30 cellular contexts compared by ENCODE assay signal in the genomic region with DNA sequence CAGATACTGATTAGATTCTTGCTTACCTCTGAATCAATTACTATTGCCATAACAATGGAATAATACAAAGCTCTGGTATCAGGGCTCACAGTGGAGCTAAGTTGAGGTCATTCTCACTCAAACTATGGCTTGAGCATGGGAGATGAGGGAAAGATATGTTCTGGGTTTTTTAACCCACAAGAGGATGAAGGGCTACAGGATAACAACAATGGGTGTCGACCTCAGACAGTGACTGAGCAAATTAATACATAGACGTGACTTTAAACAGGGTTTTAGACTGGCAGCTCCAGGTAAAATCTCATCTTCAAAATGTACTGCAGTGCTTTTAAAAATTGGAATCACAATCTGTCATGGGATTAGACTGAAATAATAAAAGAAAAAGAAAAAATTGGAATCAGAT. TPM values are rescaled to one million over a fixed set of nuclear protein-coding genes. Genes with fewer than 3 reads are reported as not detected.
DNase-seq lines count a peak whose midpoint lies in the region; ATAC-seq, FAIRE-seq and TF ChIP-seq lines count a peak whose summit lies in the region.
"Had no signal": no experiment of that assay in that cellular context is flagged by ENCODE, and none has a peak within 500 bp of the region (broad histone marks: within the 10 kb centered on the region; RNA-seq: fewer than 3 reads in every experiment).

No MANE protein-coding gene starts in this region.

- H3K56ac ChIP-seq in H9 (ENCODE audit: insufficient read length, low read depth, low read length): no peak overlapping the region

- CTCF ChIA-PET in K562 (lab: Yijun Ruan, JAX; ENCODE audit: low intra/inter-chr PET ratio): no interaction called here

- peaks cover 3% of the 10 kb centered on the region; the same call in 1 of the 2 replicates for H3K27me3 Mint-ChIP-seq in H9 (ENCODE audit: low read depth)
- H3K27me3 Mint-ChIP-seq in nephron progenitor cell (ENCODE audit: low read depth, poor library complexity): peaks cover 6% of the 10 kb centered on the region
- peaks cover 0 to 6% (median 6%) of the 10 kb centered on the region in 3 donors for H3K27me3 Mint-ChIP-seq in immature natural killer cell (ENCODE audit: low read depth in 3 of 3)

- H2BK5ac ChIP-seq in H9 (ENCODE audit: insufficient read length, low read length): no peak overlapping the region

- no peak overlapping the region for H3K23ac ChIP-seq in H9 (ENCODE audit: insufficient read length, low read depth, low read length)

- no peak overlapping the region for H3K4me2 ChIP-seq in H9 (ENCODE audit: insufficient read depth, insufficient read length, low read length)
- H3K4me2 ChIP-seq in K562 (ENCODE audit: insufficient read depth, low read length): no peak overlapping the region; the same call in 1 of the 2 replicates
- H3K4me2 ChIP-seq: BLaER1 had no signal

- no peak for FAIRE-seq in K562 (lab: Jason Lieb, UNC)
- FAIRE-seq: A204.1, GM12878, GM12892, GM18507, GM19239 had no signal

- H3K27ac ChIP-seq in H9 (ENCODE audit: insufficient read length, low read depth, low read length) (no peak overlapping the region), K562 (ENCODE audit: extremely low read depth, low read depth, low read length) (peak overlapping the region; percentile 34; the same call in 2 of the 3 replicates)
- H3K27ac ChIP-seq: BLaER1 had no signal

- no peak overlapping the region for H3K4me3 ChIP-seq in K562
- H3K4me3 ChIP-seq: BLaER1, GM12878 had no signal

- no peak for TF ChIP-seq EP300 in K562 (IDR thresholded peaks at IDR 0.05; ENCODE audit: low read length)

- TF ChIP-seq POLR2A in K562 (conservative IDR thresholded peaks at IDR 0.05) (no peak), erythroblast (IDR thresholded peaks at IDR 0.05; ENCODE audit: low read length) (no peak)

- H3K36me3 ChIP-seq in K562 (ENCODE audit: control insufficient read depth, insufficient read depth, low read length): no peaks in the 10 kb centered on the region
- H3K36me3 ChIP-seq: BE2C, BLaER1 had no signal

- no TSS peak for BruUV-seq in K562 (replicated peaks; lab: Mats Ljungman, UMichigan)

- H3K9me1 ChIP-seq in K562 (ENCODE audit: control insufficient read depth, insufficient read depth, low read length): no peaks in the 10 kb centered on the region

- H2BK12ac ChIP-seq in H9 (ENCODE audit: insufficient read length, low read depth, low read length): no peak overlapping the region

- H4K5ac ChIP-seq in H9 (ENCODE audit: insufficient read length, low read depth, low read length): no peak overlapping the region

- H4K8ac ChIP-seq in H9 (replicated peaks; ENCODE audit: insufficient read length, low read depth, low read length): no peak overlapping the region

- H3K9me3 ChIP-seq in H9 (ENCODE audit: control insufficient read depth, low read depth, low read length) (no peaks in the 10 kb centered on the region), K562 (replicated peaks; ENCODE audit: control insufficient read depth, insufficient read depth, low read depth, low read length) (no peaks in the 10 kb centered on the region)
- H3K9me3 ChIP-seq: BE2C had no signal

- intact Hi-C loops in K562 (cut with micrococcal nuclease): no loop called here

- H3K36me3 Mint-ChIP-seq in H9 (ENCODE audit: insufficient read depth in 1 of 3, low read depth in 3 of 3) (no peaks in the 10 kb centered on the region), nephron progenitor cell (ENCODE audit: low read depth) (peaks cover 8% of the 10 kb centered on the region), immature natural killer cell (peaks cover 0 to 5% (median 0%) of the 10 kb centered on the region in 3 donors)
- H3K36me3 Mint-ChIP-seq: CD14-positive monocyte; CD4-positive, alpha-beta memory T cell; CD4-positive, CD25-positive, alpha-beta regulatory T cell had no signal

- H3K27me3 ChIP-seq in H9 (ENCODE audit: insufficient read depth, low read length): no peaks in the 10 kb centered on the region
- no peaks in the 10 kb centered on the region for H3K27me3 ChIP-seq in K562 (ENCODE audit: control insufficient read depth in 2 of 2, insufficient read depth in 2 of 2, low read length in 2 of 2)
- H3K27me3 ChIP-seq: BE2C, BLaER1 had no signal

- TF ChIP-seq CTCF in H9 (conservative IDR thresholded peaks at IDR 0.05) (no peak), K562 (IDR thresholded peaks at IDR 0.05 in 2 of 3, conservative IDR thresholded peaks at IDR 0.05 in 1 of 3; ENCODE audit: insufficient read depth in 2 of 3, low read depth in 1 of 3, low read length in 3 of 3) (no peak), nephron progenitor cell (IDR thresholded peaks at IDR 0.05) (no peak), GM20000 (IDR thresholded peaks at IDR 0.05; ENCODE audit: extremely low read depth, missing control alignments) (no peak)

- TF ChIP-seq RAD21 in K562 (CRISPR knock-in tag; conservative IDR thresholded peaks at IDR 0.05 in 1 of 2, IDR thresholded peaks at IDR 0.05 in 1 of 2): no peak

- H3K9me3 Mint-ChIP-seq in H9 (peaks cover 0 to 4% of the 10 kb centered on the region in 2 experiments; a peak in 2 of 5 replicates), nephron progenitor cell (peaks cover 14% of the 10 kb centered on the region), immature natural killer cell (no peaks in the 10 kb centered on the region)
- H3K9me3 Mint-ChIP-seq: CD4-positive, CD25-positive, alpha-beta regulatory T cell had no signal

- peaks cover 6% of the 10 kb centered on the region in 2 experiments; a peak in 3 of 4 replicates for H3K4me1 Mint-ChIP-seq in H9
- peaks cover 5% of the 10 kb centered on the region for H3K4me1 Mint-ChIP-seq in nephron progenitor cell
- no peaks in the 10 kb centered on the region for H3K4me1 Mint-ChIP-seq in immature natural killer cell
- H3K4me1 Mint-ChIP-seq: CD8-positive, alpha-beta memory T cell had no signal

- H3K23me2 ChIP-seq in H9 (ENCODE audit: insufficient read length, low read depth, low read length, poor library complexity, severe bottlenecking): no peaks in the 10 kb centered on the region

- DNase-seq in H9: no peak
- peak in 2 of 4 experiments; percentile 9 to 15 for DNase-seq in K562 (ENCODE audit: extremely low read depth in 1 of 4, low spot score in 3 of 4)
- DNase-seq in erythroblast (lab: John Stamatoyannopoulos, UW): peak; percentile 11 to 15
- DNase-seq in nephron progenitor cell: no peak
- no peak for DNase-seq in GM20000 (ENCODE audit: low spot score)
- no peak for DNase-seq in immature natural killer cell
- DNase-seq: 8988T; ACHN; BE2C; C1 segment of cervical spinal cord; CD4-positive, alpha-beta memory T cell; CD4-positive, CD25-positive, alpha-beta regulatory T cell; CD8-positive, alpha-beta memory T cell; COR-L47; DMS 273 treated with DMSO at 0.1 percent for 48 hours; DMS153; DMS53; DMS79; DND-41; EL; GDM1 had no signal

- ATAC-seq in K562 (peak; percentile 57), HG02759 (IDR thresholded peaks at IDR 0.05; ENCODE audit: unreplicated experiment) (no peak), HG03135 (IDR thresholded peaks at IDR 0.05; ENCODE audit: unreplicated experiment) (no peak)
- ATAC-seq: GM12878 had no signal

- no peak overlapping the region for H2AK5ac ChIP-seq in H9 (ENCODE audit: insufficient read length, low read length)

- POLR2A ChIA-PET in K562 (lab: Yijun Ruan, JAX): interaction anchor here (0.9 kb wide), 1 partner anchor 132 kb away, joined by 4 read pairs; no protein-coding TSS in a partner anchor

- no peak overlapping the region for H3T11ph ChIP-seq in H9 (ENCODE audit: low read length)

- H3K79me2 ChIP-seq in H9 (ENCODE audit: insufficient read depth, low read length) (no peaks in the 10 kb centered on the region), K562 (ENCODE audit: control insufficient read depth, insufficient read depth, low read length) (no peaks in the 10 kb centered on the region)

- H2BK20ac ChIP-seq in H9 (ENCODE audit: low read depth, low read length, poor library complexity, severe bottlenecking): no peak overlapping the region

- in situ Hi-C loops in K562 (cut with MboI): no loop called here

- H2AFZ ChIP-seq in H9 (ENCODE audit: low read length): peak overlapping the region; percentile 45
- H2AFZ ChIP-seq in K562 (ENCODE audit: low read depth, low read length): peak overlapping the region; percentile 67

- H3K14ac ChIP-seq in H9 (ENCODE audit: insufficient read depth, low read length): no peak overlapping the region

- no peak overlapping the region for H3K18ac ChIP-seq in H9 (ENCODE audit: insufficient read length, low read depth, low read length)

- H4K91ac ChIP-seq in H9 (ENCODE audit: insufficient read length, low read depth, low read length): no peak overlapping the region

- H3K9ac ChIP-seq in H9 (ENCODE audit: extremely low read depth, insufficient read length, low read length) (no peak overlapping the region), K562 (ENCODE audit: insufficient read depth in 1 of 2, low read depth in 2 of 2, low read length in 2 of 2) (no peak overlapping the region)
- H3K9ac ChIP-seq: BLaER1 had no signal

- no peak overlapping the region for H3K27ac Mint-ChIP-seq in H9
- H3K27ac Mint-ChIP-seq in nephron progenitor cell: peak overlapping the region; percentile 13
- no peak overlapping the region for H3K27ac Mint-ChIP-seq in immature natural killer cell
- H3K27ac Mint-ChIP-seq: CD14-positive monocyte; CD4-positive, alpha-beta memory T cell; CD4-positive, CD25-positive, alpha-beta regulatory T cell had no signal

- no peak overlapping the region for H3K4me3 Mint-ChIP-seq in H9
- no peak overlapping the region for H3K4me3 Mint-ChIP-seq in nephron progenitor cell
- no peak overlapping the region for H3K4me3 Mint-ChIP-seq in immature natural killer cell
- H3K4me3 Mint-ChIP-seq: CD14-positive monocyte; CD4-positive, alpha-beta memory T cell; CD4-positive, CD25-positive, alpha-beta regulatory T cell; CD8-positive, alpha-beta memory T cell had no signal

- H3K4me1 ChIP-seq in H9 (ENCODE audit: insufficient read depth, low read length) (no peaks in the 10 kb centered on the region), K562 (replicated peaks in 1 of 2; ENCODE audit: control insufficient read depth in 2 of 2, insufficient read depth in 2 of 2, low read length in 2 of 2) (peaks cover 0 to 12% of the 10 kb centered on the region in 2 experiments; a peak in 2 of 5 replicates)
- H3K4me1 ChIP-seq: BE2C, BLaER1 had no signal

- no peaks in the 10 kb centered on the region for H4K20me1 ChIP-seq in H9 (ENCODE audit: control insufficient read depth, insufficient read depth, insufficient read length)
- no peaks in the 10 kb centered on the region for H4K20me1 ChIP-seq in K562 (replicated peaks; ENCODE audit: control insufficient read depth, insufficient read depth, low read length)
- H4K20me1 ChIP-seq: BLaER1 had no signal

- WGBS in H9 (ENCODE audit: extremely low coverage, insufficient read length, low lambda C conversion rate): no CpG with 5 or more reads among the region's 2 CpGs
- WGBS in K562 (ENCODE audit: insufficient coverage, low coverage, missing lambda C conversion rate): 9% methylated on average over 2 of the region's 2 CpGs

- H2BK120ac ChIP-seq in H9 (ENCODE audit: low read depth, low read length, poor library complexity, severe bottlenecking): no peak overlapping the region

- H3K79me1 ChIP-seq in H9 (ENCODE audit: insufficient read depth, low read depth, low read length, poor library complexity, severe bottlenecking): no peaks in the 10 kb centered on the region

- H3K4ac ChIP-seq in H9 (ENCODE audit: low read depth, low read length): no peak overlapping the region

- H2BK15ac ChIP-seq in H9 (ENCODE audit: low read depth, low read length): no peak overlapping the region

RNA-seq across cellular contexts. Expression of gene HIBADH, which starts 7.5 kb away (rescaled TPM):
- total RNA-seq in H9 (2021) (20.8 and 23.2 TPM in 2 replicates), K562 (2014; rRNA removed) (38.0 and 40.2 TPM in 2 replicates), K562 (2014; rRNA removed; fragmentation: Illumina TruSeq; extraction: Trizol) (36.9 and 41.2 TPM in 2 replicates), K562 (2015; rRNA removed; fragmentation: Illumina TruSeq; extraction: Trizol) (35.4 and 36.0 TPM in 2 replicates), K562 (2021) (28.9 and 29.4 TPM in 2 replicates)
- total RNA-seq in K562 (2011; cell fraction: chromatin; rRNA removed; ENCODE audit: low replicate concordance): 13.1 and 31.6 TPM in 2 replicates
- total RNA-seq in K562 (2011; cell fraction: nucleolus; rRNA removed): 6.7 and 8.3 TPM in 2 replicates
- total RNA-seq in K562 (2011; cell fraction: nucleoplasm; rRNA removed): 16.2 and 18.0 TPM in 2 replicates
- polyA plus RNA-seq in K562 (2011; rRNA removed) (57.8 and 67.8 TPM in 2 replicates), K562 (2014; fragmentation: Illumina TruSeq; extraction: Trizol) (38.5 and 51.0 TPM in 2 replicates), K562 (2014; fragmentation: Nextera tagmentation; extraction: Ambion mirVana) (10 to 100 TPM; 10.7 to 13.9 TPM), K562 (2014; rRNA removed) (45.3 and 46.7 TPM in 2 replicates), immature natural killer cell (10 to 100 TPM; 24.9 to 41.1 (median 28.4) TPM)
- polyA plus RNA-seq in K562 (2011; cell fraction: cytosol; rRNA removed): 26.6 and 49.6 TPM in 2 replicates
- polyA plus RNA-seq in K562 (2011; cell fraction: nucleus; rRNA removed): 14.5 and 23.0 TPM in 2 replicates
- polyA plus RNA-seq in K562 (2012): 29.4 and 32.4 TPM in 2 replicates
- 32.3 and 38.1 TPM in 2 replicates for polyA minus RNA-seq in K562 (2011; rRNA and poly(A)+ RNA removed)
- polyA minus RNA-seq in K562 (2011; cell fraction: cytosol; rRNA and poly(A)+ RNA removed): 14.6 and 14.9 TPM in 2 replicates
- 11.2 and 16.2 TPM in 2 replicates for polyA minus RNA-seq in K562 (2011; cell fraction: nucleus; rRNA and poly(A)+ RNA removed)

Comparison
In these comparisons a context has a peak if more than half of its experiments do, and no peak if none do; other contexts are left out.
1. DNase-seq: peak in erythroblast (2 of 2); none in H9 (single experiment), nephron progenitor cell (single experiment), GM20000 (single experiment) and immature natural killer cell (0 of 3).